In the genomic region with DNA sequence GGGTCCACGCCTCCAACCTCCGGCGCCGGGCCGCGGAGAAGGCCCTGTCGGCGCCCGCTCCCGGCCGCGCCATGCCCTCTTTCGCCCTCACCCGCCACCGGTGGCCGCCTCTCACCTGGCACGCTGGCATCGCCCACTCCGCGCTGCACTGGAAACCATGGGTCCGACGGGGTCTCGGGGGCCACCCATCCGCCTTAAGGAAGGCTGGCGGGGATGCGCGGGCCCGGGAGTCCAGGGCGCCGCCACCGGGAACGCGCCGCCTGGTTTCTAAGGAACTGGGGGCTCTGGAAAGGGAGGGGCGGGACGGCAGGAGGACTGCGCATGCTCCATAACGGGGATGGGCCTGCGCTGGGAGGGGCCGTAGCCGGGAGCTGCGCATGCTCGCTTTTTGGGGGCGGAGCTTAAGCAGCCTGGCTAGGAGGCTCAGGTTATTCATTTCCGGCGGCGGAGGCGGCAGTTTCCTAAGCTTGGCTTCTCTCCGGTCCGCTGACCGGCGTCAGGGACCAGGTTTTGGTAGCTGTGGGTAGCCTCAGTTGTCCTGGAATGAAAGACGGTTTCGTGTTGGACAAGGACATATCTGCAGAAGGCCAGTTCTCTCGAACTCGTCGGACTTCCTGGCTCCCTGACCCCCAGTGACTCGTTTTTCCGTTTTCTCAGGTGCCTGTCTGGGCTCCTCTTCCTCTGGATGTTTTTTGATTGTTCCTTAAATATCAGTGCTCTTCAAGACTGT, we compare ENCODE assay signal across 8 cellular contexts. TPM values are rescaled to one million over a fixed set of nuclear protein-coding genes. Genes with fewer than 3 reads are reported as not detected.
A peak's percentile ranks its signal among the peaks of the same experiment; 100 is the strongest.
DNase-seq lines count a peak whose midpoint lies in the region; ATAC-seq and FAIRE-seq lines count a peak whose summit lies in the region.

A gene with protein sequence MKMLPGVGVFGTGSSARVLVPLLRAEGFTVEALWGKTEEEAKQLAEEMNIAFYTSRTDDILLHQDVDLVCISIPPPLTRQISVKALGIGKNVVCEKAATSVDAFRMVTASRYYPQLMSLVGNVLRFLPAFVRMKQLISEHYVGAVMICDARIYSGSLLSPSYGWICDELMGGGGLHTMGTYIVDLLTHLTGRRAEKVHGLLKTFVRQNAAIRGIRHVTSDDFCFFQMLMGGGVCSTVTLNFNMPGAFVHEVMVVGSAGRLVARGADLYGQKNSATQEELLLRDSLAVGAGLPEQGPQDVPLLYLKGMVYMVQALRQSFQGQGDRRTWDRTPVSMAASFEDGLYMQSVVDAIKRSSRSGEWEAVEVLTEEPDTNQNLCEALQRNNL (minus strand): TSS at position 269 of the 730 bp plus-strand sequence. CDS start 33,601 bp downstream, outside the sequence.

- H3K27me3 Mint-ChIP-seq in activated CD8-positive, alpha-beta memory T cell treated with anti-CD3 and anti-CD28 coated beads, Interleukin-2, amount 10 ng/mL, durations not matched to agents 7 days and 5 days = no peaks in the 10 kb centered on the region

- H3K36me3 ChIP-seq in endocrine pancreas (ENCODE audit: control insufficient read depth, insufficient read depth, low read length) = no peaks in the 10 kb centered on the region

- peak within 1 kb of the TSS; percentile 89 for H3K4me3 ChIP-seq in endocrine pancreas (ENCODE audit: control insufficient read depth, insufficient read depth, low read length)

- CTCF ChIA-PET in activated CD8-positive, alpha-beta memory T cell treated with anti-CD3 and anti-CD28 coated beads, Interleukin-2, amount 10 ng/mL, durations not matched to agents 7 days and 5 days (lab: Charles Lee) = interaction anchor here (0.7 to 3.8 kb wide), 10 partner anchors 9 to 439 kb away, joined by 3 to 24 read pairs (median 4); a partner anchor contains a TSS

- FAIRE-seq in HTR-8/SVneo (lab: Jason Lieb, UNC) = peak; percentile 94

- peak within 1 kb of the TSS; percentile 98 for H3K27ac Mint-ChIP-seq in activated CD8-positive, alpha-beta memory T cell treated with anti-CD3 and anti-CD28 coated beads, Interleukin-2, amount 10 ng/mL, durations not matched to agents 7 days and 5 days

- peaks cover 5% of the 10 kb centered on the region for H3K4me1 ChIP-seq in endocrine pancreas (ENCODE audit: control insufficient read depth, insufficient read depth, low read length)

- H3K4me1 Mint-ChIP-seq in activated CD8-positive, alpha-beta memory T cell treated with anti-CD3 and anti-CD28 coated beads, Interleukin-2, amount 10 ng/mL, durations not matched to agents 7 days and 5 days = peaks cover 37% of the 10 kb centered on the region

- DNase-seq in COLO829 (ENCODE audit: low spot score) (peak; percentile 100), HTR-8/SVneo (ENCODE audit: insufficient read length, low spot score) (peak; percentile 100), NOMO-1 treated with dmso at 0.1 percent for 144 hours (lab: John Stamatoyannopoulos, UW; ENCODE audit: unreplicated experiment) (peak; percentile 90), mesenteric fat pad (ENCODE audit: low spot score) (peak; percentile 99)
- peak; percentile 98 for DNase-seq in activated CD8-positive, alpha-beta memory T cell treated with anti-CD3 and anti-CD28 coated beads, Interleukin-2, amount 10 ng/mL, durations not matched to agents 7 days and 5 days
- DNase-seq in stimulated activated CD8-positive, alpha-beta memory T cell treated with anti-CD3 and anti-CD28 coated beads, Interleukin-15, amount 100 ng/mL, for 24 hours (ENCODE audit: low read depth) = peak; percentile 99

- peak; percentile 85 for ATAC-seq in GM21360 (IDR thresholded peaks at IDR 0.05; ENCODE audit: unreplicated experiment)
- ATAC-seq in activated CD8-positive, alpha-beta memory T cell treated with anti-CD3 and anti-CD28 coated beads, Interleukin-2, amount 10 ng/mL, durations not matched to agents 7 days and 5 days = peak; percentile 95

- H3K9me3 ChIP-seq in endocrine pancreas (ENCODE audit: control insufficient read depth, low read length) = no peaks in the 10 kb centered on the region

- peak within 1 kb of the TSS; percentile 97 for H3K9ac ChIP-seq in endocrine pancreas (ENCODE audit: control insufficient read depth, insufficient read depth, low read length)

- peak within 1 kb of the TSS; percentile 88 for H3K4me3 Mint-ChIP-seq in activated CD8-positive, alpha-beta memory T cell treated with anti-CD3 and anti-CD28 coated beads, Interleukin-2, amount 10 ng/mL, durations not matched to agents 7 days and 5 days

- H3K27me3 ChIP-seq in endocrine pancreas (ENCODE audit: control insufficient read depth, insufficient read depth, low read length) = no peaks in the 10 kb centered on the region

- H3K9me3 Mint-ChIP-seq in activated CD8-positive, alpha-beta memory T cell treated with anti-CD3 and anti-CD28 coated beads, Interleukin-2, amount 10 ng/mL, durations not matched to agents 7 days and 5 days (ENCODE audit: low read depth) = no peaks in the 10 kb centered on the region

- peaks cover 4% of the 10 kb centered on the region for H3K36me3 Mint-ChIP-seq in activated CD8-positive, alpha-beta memory T cell treated with anti-CD3 and anti-CD28 coated beads, Interleukin-2, amount 10 ng/mL, durations not matched to agents 7 days and 5 days

RNA-seq across cellular contexts. Expression of the gene that starts here (rescaled TPM):
- total RNA-seq in activated CD8-positive, alpha-beta memory T cell treated with anti-CD3 and anti-CD28 coated beads, Interleukin-2, amount 10 ng/mL, durations not matched to agents 7 days and 5 days = 10 to 100 TPM; 15.1 to 15.8 TPM
- 16.7 TPM for total RNA-seq in mesenteric fat pad

Comparison
In these comparisons a context has a peak if more than half of its experiments do, and no peak if none do; other contexts are left out.
1. Peak in every context shown above with its lines: DNase-seq, ATAC-seq and H3K4me3 ChIP-seq.